Comparison of ENCODE assay signal across 18 cellular contexts in the genomic region with DNA sequence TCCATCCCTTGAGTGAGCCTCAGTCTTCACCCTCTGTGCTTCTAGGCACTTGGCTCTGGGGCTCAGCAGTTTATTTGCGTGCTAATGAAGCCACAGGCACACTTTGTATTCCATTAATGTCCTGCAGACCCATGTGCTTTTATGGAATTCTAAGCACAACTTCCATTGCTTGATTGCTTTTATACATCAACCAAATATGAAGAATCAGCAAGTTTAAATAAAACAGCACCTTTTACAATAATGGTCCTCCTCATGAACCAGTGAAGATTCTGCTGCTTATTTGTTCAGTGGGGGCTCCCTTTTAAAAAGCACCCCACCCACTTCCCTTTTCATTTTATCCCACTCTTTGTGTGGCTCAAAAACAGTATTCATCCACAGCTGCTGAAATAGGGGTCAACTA.
DNase-seq lines count a peak whose midpoint lies in the region; ATAC-seq, FAIRE-seq and TF ChIP-seq lines count a peak whose summit lies in the region.
"Had no signal": no experiment of that assay in that cellular context is flagged by ENCODE, and none has a peak within 500 bp of the region (broad histone marks: within the 10 kb centered on the region; RNA-seq: fewer than 3 reads in every experiment).

No MANE protein-coding gene starts in this region.

- no peak overlapping the region for H3K9ac ChIP-seq in H1 (replicated peaks in 1 of 4; ENCODE audit: extremely low read depth in 1 of 4, low read depth in 3 of 4, low read length in 3 of 4)
- H3K9ac ChIP-seq: BLaER1 had no signal

- TF ChIP-seq CTCF in GM23338 (conservative IDR thresholded peaks at IDR 0.05; ENCODE audit: low read depth in 2 of 2): no peak
- TF ChIP-seq CTCF in H1 (IDR thresholded peaks at IDR 0.05; ENCODE audit: control extremely low read depth in 1 of 3, insufficient read depth in 1 of 3, low read depth in 1 of 3, low read length in 3 of 3): no peak
- TF ChIP-seq CTCF in thyroid gland (IDR thresholded peaks at IDR 0.05): no peak
- no peak for TF ChIP-seq CTCF in osteoblast (IDR thresholded peaks at IDR 0.05; ENCODE audit: extremely low read depth, low read depth, low read length)

- H3K18ac ChIP-seq in H1 (ENCODE audit: extremely low read depth, low read length): no peak overlapping the region

- CTCF ChIA-PET in H1 (lab: Charles Lee; ENCODE audit: partially characterized antibody): interaction anchor here (2.4 to 2.8 kb wide), 2 partner anchors 41 kb away, joined by 6 to 13 read pairs; no protein-coding TSS in a partner anchor

- H3F3A ChIP-seq in GM23338 (replicated peaks; ENCODE audit: low read depth): no peaks in the 10 kb centered on the region

- ATAC-seq in GM23338: peak; percentile 9; the same call in 1 of the 3 replicates
- ATAC-seq: CD8-positive, alpha-beta T cell had no signal

- no peak overlapping the region for H2BK20ac ChIP-seq in H1 (ENCODE audit: low read length)

- 83% methylated on average over 1 of the region's 1 CpG; no CpG with 5 or more reads in 1 of the 2 experiments for WGBS in H1 (ENCODE audit: extremely low coverage in 1 of 2, insufficient coverage in 1 of 2, insufficient read length in 1 of 2, insufficient replicate concordance in 2 of 2, low coverage in 1 of 2, low lambda C conversion rate in 2 of 2, missing lambda C conversion rate in 1 of 2), 2 experiments
- 68 to 75% methylated on average over 1 of the region's 1 CpG for WGBS in thyroid gland, 2 donors

- H4K8ac ChIP-seq in H1 (ENCODE audit: extremely low read depth, insufficient read depth, low read length): no peak overlapping the region

- no peak overlapping the region for H2BK15ac ChIP-seq in H1 (ENCODE audit: low read length)

- H3K9me3 ChIP-seq in H1 (ENCODE audit: insufficient read depth in 2 of 2, low read depth in 1 of 2, low read length in 1 of 2) (no peaks in the 10 kb centered on the region), thyroid gland (no peaks in the 10 kb centered on the region), osteoblast (ENCODE audit: low read depth, low read length) (no peaks in the 10 kb centered on the region)
- H3K9me3 ChIP-seq: BLaER1, Caco-2 had no signal

- TF ChIP-seq RAD21 in H1 (IDR thresholded peaks at IDR 0.05 in 1 of 2, conservative IDR thresholded peaks at IDR 0.05 in 1 of 2; ENCODE audit: low read depth in 2 of 2, low read length in 2 of 2): no peak

- no peak overlapping the region for H4K5ac ChIP-seq in H1 (ENCODE audit: insufficient read length, low read depth, low read length)

- H2BK120ac ChIP-seq in H1 (replicated peaks; ENCODE audit: low read depth, low read length): no peak overlapping the region

- peaks cover 8% of the 10 kb centered on the region for H3K27me3 Mint-ChIP-seq in GM23338 (ENCODE audit: insufficient read depth, low read depth, poor library complexity)
- H3K27me3 Mint-ChIP-seq: CD4-positive, CD25-positive, alpha-beta regulatory T cell had no signal

- no peak overlapping the region for H3K4ac ChIP-seq in H1 (replicated peaks; ENCODE audit: insufficient read length, low read depth, low read length)

- TF ChIP-seq EP300 in H1 (IDR thresholded peaks at IDR 0.05; ENCODE audit: borderline replicate concordance in 1 of 2, low read depth in 2 of 2, low read length in 2 of 2): no peak

- no peak overlapping the region for H2AK5ac ChIP-seq in H1 (ENCODE audit: low read depth, low read length)

- no peaks in the 10 kb centered on the region for H3K9me2 ChIP-seq in GM23338 (ENCODE audit: insufficient read depth)

- H2BK5ac ChIP-seq in H1 (ENCODE audit: low read depth, low read length): no peak overlapping the region

- no peak overlapping the region for H3K14ac ChIP-seq in H1 (ENCODE audit: insufficient read length)

- no peak overlapping the region for H3K56ac ChIP-seq in H1 (replicated peaks; ENCODE audit: insufficient read length, low read depth, low read length)

- intact Hi-C loops in thyroid gland (cut with DNase I): no loop called here

- FAIRE-seq in H1 (lab: Jason Lieb, UNC): no peak
- FAIRE-seq: G401.6, GM12892 had no signal

- no peak overlapping the region for H3K27ac Mint-ChIP-seq in GM23338
- H3K27ac Mint-ChIP-seq: B cell; CD8-positive, alpha-beta T cell had no signal

- H3K36me3 ChIP-seq in GM23338 (ENCODE audit: insufficient read depth): no peaks in the 10 kb centered on the region
- H3K36me3 ChIP-seq in H1 (ENCODE audit: control insufficient read depth in 2 of 4, insufficient read depth in 4 of 4, low read length in 3 of 4): no peaks in the 10 kb centered on the region
- no peaks in the 10 kb centered on the region for H3K36me3 ChIP-seq in thyroid gland
- no peaks in the 10 kb centered on the region for H3K36me3 ChIP-seq in osteoblast (ENCODE audit: insufficient read depth, low read length)
- H3K36me3 ChIP-seq: BLaER1 had no signal

- H3K9me3 Mint-ChIP-seq in GM23338: no peaks in the 10 kb centered on the region
- H3K9me3 Mint-ChIP-seq: CD4-positive, CD25-positive, alpha-beta regulatory T cell; CD8-positive, alpha-beta T cell had no signal

- TF ChIP-seq POLR2A in H1 (IDR thresholded peaks at IDR 0.05; ENCODE audit: control extremely low read depth in 1 of 2, low read depth in 2 of 2, low read length in 2 of 2) (no peak), thyroid gland (IDR thresholded peaks at IDR 0.05) (no peak)

- H4K20me1 ChIP-seq in GM23338 (replicated peaks; ENCODE audit: insufficient read depth) (no peaks in the 10 kb centered on the region), H1 (replicated peaks in 1 of 2; ENCODE audit: control insufficient read depth in 1 of 2, insufficient read depth in 2 of 2, low read length in 2 of 2) (no peaks in the 10 kb centered on the region), osteoblast (ENCODE audit: insufficient read depth, low read length) (no peaks in the 10 kb centered on the region)
- H4K20me1 ChIP-seq: BLaER1 had no signal

- H3K27ac ChIP-seq in GM23338 (ENCODE audit: low read depth) (no peak overlapping the region), H1 (ENCODE audit: low read depth, low read length) (no peak overlapping the region), thyroid gland (peak overlapping the region in 2 of 3 donors; percentile 6 to 45), osteoblast (ENCODE audit: low read depth, low read length) (no peak overlapping the region)
- H3K27ac ChIP-seq: BLaER1, C4-2B had no signal

- H3K79me2 ChIP-seq in GM23338 (replicated peaks; ENCODE audit: insufficient read depth) (no peaks in the 10 kb centered on the region), H1 (ENCODE audit: control insufficient read depth in 1 of 2, insufficient read depth in 2 of 2, low read length in 2 of 2) (no peaks in the 10 kb centered on the region), osteoblast (ENCODE audit: insufficient read depth, low read length) (no peaks in the 10 kb centered on the region)

- no peaks in the 10 kb centered on the region for H3K23me2 ChIP-seq in H1 (ENCODE audit: low read depth, low read length)

- peaks cover 7% of the 10 kb centered on the region; the same call in 1 of the 3 replicates for H3K36me3 Mint-ChIP-seq in GM23338 (ENCODE audit: low read depth)

- H3K4me3 ChIP-seq in GM23338 (no peak overlapping the region), H1 (ENCODE audit: extremely low read depth in 1 of 4, insufficient read depth in 2 of 4, low read depth in 3 of 4, low read length in 4 of 4) (no peak overlapping the region), thyroid gland (replicated peaks in 1 of 3) (no peak overlapping the region), osteoblast (ENCODE audit: insufficient read depth, low read length) (no peak overlapping the region)
- H3K4me3 ChIP-seq: BLaER1 had no signal

- H3K4me2 ChIP-seq in GM23338: 0 out of 2 replicates have a peak overlapping the region, but pooled peaks have one; percentile 31
- peak overlapping the region; percentile 39 to 40; a peak in 1 of 4 replicates for H3K4me2 ChIP-seq in H1 (ENCODE audit: insufficient read depth in 1 of 2, low read depth in 2 of 2, low read length in 2 of 2)
- no peak overlapping the region for H3K4me2 ChIP-seq in osteoblast (ENCODE audit: insufficient read depth, low read length)
- H3K4me2 ChIP-seq: BLaER1 had no signal

- H3K79me1 ChIP-seq in H1 (ENCODE audit: low read depth, low read length): no peaks in the 10 kb centered on the region

- H2AFZ ChIP-seq in GM23338: no peak overlapping the region
- H2AFZ ChIP-seq in H1 (ENCODE audit: low read length): no peak overlapping the region
- H2AFZ ChIP-seq in osteoblast (ENCODE audit: low read length): no peak overlapping the region

- POLR2A ChIA-PET in H1 (lab: Charles Lee; ENCODE audit: partially characterized antibody): no interaction called here

- H3K27me3 ChIP-seq in GM23338 (ENCODE audit: insufficient read depth): no peaks in the 10 kb centered on the region
- H3K27me3 ChIP-seq in H1 (replicated peaks in 1 of 4; ENCODE audit: control insufficient read depth in 3 of 4, extremely low read depth in 1 of 4, insufficient read depth in 3 of 4, low read length in 3 of 4): no peaks in the 10 kb centered on the region
- no peaks in the 10 kb centered on the region for H3K27me3 ChIP-seq in thyroid gland
- H3K27me3 ChIP-seq in osteoblast (ENCODE audit: insufficient read depth, low read length): no peaks in the 10 kb centered on the region
- H3K27me3 ChIP-seq: BLaER1 had no signal

- DNase-seq in GM23338 (ENCODE audit: low spot score) (no peak), H1 (ENCODE audit: low read depth in 1 of 2, low spot score in 2 of 2) (no peak), thyroid gland (no peak), osteoblast (ENCODE audit: insufficient read length, low spot score, missing footprints) (no peak)
- no peak for DNase-seq in stimulated activated naive CD4-positive, alpha-beta T cell treated with Interleukin-2 at 50 U/mL for 16 hours (lab: John Stamatoyannopoulos, UW)
- no peak for DNase-seq in stimulated activated CD4-positive, alpha-beta T cell treated with anti-CD3 and anti-CD28 coated beads, Interleukin-2, amount 100 ng/mL, for 24 hours
- DNase-seq: Caco-2; CD4-positive, CD25-positive, alpha-beta regulatory T cell; CD8-positive, alpha-beta T cell; DMS153; DND-41; HCEC 1CT had no signal

- H4K91ac ChIP-seq in H1 (replicated peaks; ENCODE audit: insufficient read length, low read length): no peak overlapping the region

- peaks cover 46% of the 10 kb centered on the region for H3K4me1 Mint-ChIP-seq in GM23338

- no peak overlapping the region for H2BK12ac ChIP-seq in H1 (ENCODE audit: low read depth, low read length)

- no peak overlapping the region for H3K4me3 Mint-ChIP-seq in GM23338
- H3K4me3 Mint-ChIP-seq: B cell; CD4-positive, CD25-positive, alpha-beta regulatory T cell; CD8-positive, alpha-beta T cell had no signal

- peaks cover 15% of the 10 kb centered on the region for H3K4me1 ChIP-seq in GM23338 (ENCODE audit: insufficient read depth)
- peaks cover 4 to 14% (median 7%) of the 10 kb centered on the region in 4 experiments for H3K4me1 ChIP-seq in H1 (replicated peaks in 1 of 4; ENCODE audit: control insufficient read depth in 3 of 4, insufficient read depth in 4 of 4, low read length in 3 of 4)
- peaks cover 12 to 27% of the 10 kb centered on the region in 2 donors for H3K4me1 ChIP-seq in thyroid gland
- H3K4me1 ChIP-seq in osteoblast (ENCODE audit: insufficient read depth, low read length): peaks cover 31% of the 10 kb centered on the region
- H3K4me1 ChIP-seq: Caco-2 had no signal

- no peak overlapping the region for H3K23ac ChIP-seq in H1 (ENCODE audit: insufficient read length)

TF ChIP-seq in PFSK-1, 5 proteins besides CTCF, POLR2A, EP300 and RAD21 (continues in another document):
- TF ChIP-seq SIN3A (IDR thresholded peaks at IDR 0.05; ENCODE audit: borderline replicate concordance, insufficient read depth, low read length): no peak

Comparison
In these comparisons a context has a peak if more than half of its experiments do, and no peak if none do; other contexts are left out.
1. H3K27ac ChIP-seq: peak in thyroid gland (2 of 3); none in GM23338 (single experiment), H1 (single experiment) and osteoblast (single experiment).